ENCODE assay signal across 24 cellular contexts in the genomic region with DNA sequence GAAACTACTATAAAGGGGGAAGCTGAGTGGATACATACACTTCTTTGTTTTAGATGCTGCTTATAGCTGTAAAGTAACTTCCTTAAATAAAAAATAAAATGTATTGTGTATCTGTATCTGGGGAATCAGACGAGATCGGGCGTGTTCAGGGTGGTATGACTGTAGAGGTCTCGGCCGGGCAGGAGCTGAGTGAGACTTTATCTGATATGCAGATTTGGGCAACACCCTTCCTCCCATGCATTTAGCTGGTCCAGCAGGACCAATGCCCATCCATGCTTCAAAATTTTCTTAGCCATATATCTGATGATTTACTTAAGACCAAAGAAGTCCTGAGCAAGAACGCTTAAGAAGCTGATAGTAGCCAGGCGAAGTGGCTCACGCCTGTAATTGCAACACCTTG. TPM values are rescaled to one million over a fixed set of nuclear protein-coding genes. Genes with fewer than 3 reads are reported as not detected.
DNase-seq lines count a peak whose midpoint lies in the region; ATAC-seq and TF ChIP-seq lines count a peak whose summit lies in the region.
"Had no signal": no experiment of that assay in that cellular context is flagged by ENCODE, and none has a peak within 500 bp of the region (broad histone marks: within the 10 kb centered on the region; RNA-seq: fewer than 3 reads in every experiment).

No MANE protein-coding gene starts in this region.

- H3K9me3 Mint-ChIP-seq in osteocyte (ENCODE audit: unreplicated experiment): no peaks in the 10 kb centered on the region
- H3K9me3 Mint-ChIP-seq: activated naive CD4-positive, alpha-beta T cell treated with anti-CD3 and anti-CD28 coated beads, Interleukin-2, amount 50 U/mL, for 72 hours; activated T-cell treated with anti-CD3 and anti-CD28 coated beads, Interleukin-2, amount 50 U/mL, for 72 hours; endodermal cell; naive B cell had no signal

- H3K4me3 ChIP-seq in breast epithelium (no peak overlapping the region), vagina (no peak overlapping the region)
- H3K4me3 ChIP-seq: heart right ventricle, lung had no signal

- H3K27me3 Mint-ChIP-seq in osteocyte (ENCODE audit: unreplicated experiment): no peaks in the 10 kb centered on the region

- H3K36me3 ChIP-seq in breast epithelium (no peaks in the 10 kb centered on the region), vagina (no peaks in the 10 kb centered on the region)
- H3K36me3 ChIP-seq: BE2C, heart right ventricle had no signal

- H3K27ac ChIP-seq in breast epithelium: peak overlapping the region; percentile 20 to 97
- peak overlapping the region; percentile 45 for H3K27ac ChIP-seq in vagina

- no peaks in the 10 kb centered on the region for H3K9me3 ChIP-seq in breast epithelium
- no peaks in the 10 kb centered on the region for H3K9me3 ChIP-seq in vagina
- H3K9me3 ChIP-seq: BE2C, heart right ventricle had no signal

- H3K4me3 Mint-ChIP-seq in osteocyte (ENCODE audit: unreplicated experiment): no peak overlapping the region
- H3K4me3 Mint-ChIP-seq: activated T-cell treated with anti-CD3 and anti-CD28 coated beads, Interleukin-2, amount 50 U/mL, for 72 hours; endodermal cell; naive B cell had no signal

- no peak for TF ChIP-seq CTCF in breast epithelium (IDR thresholded peaks at IDR 0.05)
- TF ChIP-seq CTCF in osteocyte (IDR thresholded peaks at IDR 0.05): no peak
- no peak for TF ChIP-seq CTCF in vagina (IDR thresholded peaks at IDR 0.05)

- no peaks in the 10 kb centered on the region for H3K27me3 ChIP-seq in breast epithelium
- no peaks in the 10 kb centered on the region for H3K27me3 ChIP-seq in vagina
- H3K27me3 ChIP-seq: BE2C, heart right ventricle had no signal

- no peaks in the 10 kb centered on the region for H3K36me3 Mint-ChIP-seq in osteocyte (ENCODE audit: unreplicated experiment)
- H3K36me3 Mint-ChIP-seq: activated naive CD4-positive, alpha-beta T cell treated with anti-CD3 and anti-CD28 coated beads, Interleukin-2, amount 50 U/mL, for 72 hours; naive B cell had no signal

- ATAC-seq in HG03439 (IDR thresholded peaks at IDR 0.05; ENCODE audit: unreplicated experiment) (no peak), GM18907 (IDR thresholded peaks at IDR 0.05; ENCODE audit: unreplicated experiment) (no peak)
- ATAC-seq: activated naive CD4-positive, alpha-beta T cell treated with anti-CD3 and anti-CD28 coated beads, Interleukin-2, amount 50 U/mL, for 72 hours; activated T-cell treated with anti-CD3 and anti-CD28 coated beads, Interleukin-2, amount 50 U/mL, for 72 hours; heart right ventricle; sciatic nerve had no signal

- intact Hi-C loops in breast epithelium (cut with DNase I; ENCODE audit: low total_unique reads): no loop called here
- intact Hi-C loops in vagina (cut with DNase I): no loop called here

- DNase-seq in NOMO-1 treated with DMSO at 0.1 percent for 48 hours (lab: John Stamatoyannopoulos, UW; ENCODE audit: unreplicated experiment) (peak; percentile 33), NOMO-1 treated with dmso at 0.1 percent for 144 hours (lab: John Stamatoyannopoulos, UW; ENCODE audit: unreplicated experiment) (no peak), breast epithelium (ENCODE audit: low spot score in 2 of 2) (no peak), osteocyte (ENCODE audit: extremely low spot score, unreplicated experiment) (no peak), vagina (ENCODE audit: extremely low spot score in 2 of 2) (no peak), mucosa of gallbladder (ENCODE audit: low spot score) (no peak)
- DNase-seq: 8988T; activated CD4-positive, CD25-positive, alpha-beta regulatory T cell treated with anti-CD3 and anti-CD28 coated beads, Interleukin-2, amount 50 U/mL, for 72 hours; activated CD8-positive, alpha-beta memory T cell treated with anti-CD3 and anti-CD28 coated beads for 24 hours; activated T-cell treated with anti-CD3 and anti-CD28 coated beads, Interleukin-2, amount 50 U/mL, for 72 hours; BE2C; endodermal cell; heart right ventricle; naive B cell; NCI-H1105; NCI-H526; stimulated activated CD4-positive, alpha-beta T cell treated with anti-CD3 and anti-CD28 coated beads, Interleukin-1b, Interleukin-23, amount 100 ng/mL, for 48 hours; stimulated activated naive CD4-positive, alpha-beta T cell; trophoblast cell had no signal

- H3K4me1 ChIP-seq in breast epithelium (peaks cover 8 to 14% of the 10 kb centered on the region in 2 donors), vagina (peaks cover 48% of the 10 kb centered on the region)

- peak overlapping the region; percentile 14 for H3K27ac Mint-ChIP-seq in osteocyte (ENCODE audit: unreplicated experiment)
- H3K27ac Mint-ChIP-seq: activated naive CD4-positive, alpha-beta T cell treated with anti-CD3 and anti-CD28 coated beads, Interleukin-2, amount 50 U/mL, for 72 hours; activated T-cell treated with anti-CD3 and anti-CD28 coated beads, Interleukin-2, amount 50 U/mL, for 72 hours; endodermal cell had no signal

- TF ChIP-seq POLR2A in breast epithelium (IDR thresholded peaks at IDR 0.05) (no peak), vagina (IDR thresholded peaks at IDR 0.05) (no peak)

- H3K4me1 Mint-ChIP-seq in osteocyte (ENCODE audit: unreplicated experiment): peaks cover 64% of the 10 kb centered on the region
- H3K4me1 Mint-ChIP-seq: endodermal cell had no signal

RNA-seq across cellular contexts. Expression of a gene that starts 44.9 kb away (rescaled TPM):
- total RNA-seq in breast epithelium (10 to 100 TPM; 29.0 to 55.9 (median 33.8) TPM), osteocyte (48.0 and 48.6 TPM in 2 replicates), vagina (40.8 TPM), mucosa of gallbladder (39.1 TPM)
